19 cellular contexts compared by ENCODE assay signal in the genomic region with DNA sequence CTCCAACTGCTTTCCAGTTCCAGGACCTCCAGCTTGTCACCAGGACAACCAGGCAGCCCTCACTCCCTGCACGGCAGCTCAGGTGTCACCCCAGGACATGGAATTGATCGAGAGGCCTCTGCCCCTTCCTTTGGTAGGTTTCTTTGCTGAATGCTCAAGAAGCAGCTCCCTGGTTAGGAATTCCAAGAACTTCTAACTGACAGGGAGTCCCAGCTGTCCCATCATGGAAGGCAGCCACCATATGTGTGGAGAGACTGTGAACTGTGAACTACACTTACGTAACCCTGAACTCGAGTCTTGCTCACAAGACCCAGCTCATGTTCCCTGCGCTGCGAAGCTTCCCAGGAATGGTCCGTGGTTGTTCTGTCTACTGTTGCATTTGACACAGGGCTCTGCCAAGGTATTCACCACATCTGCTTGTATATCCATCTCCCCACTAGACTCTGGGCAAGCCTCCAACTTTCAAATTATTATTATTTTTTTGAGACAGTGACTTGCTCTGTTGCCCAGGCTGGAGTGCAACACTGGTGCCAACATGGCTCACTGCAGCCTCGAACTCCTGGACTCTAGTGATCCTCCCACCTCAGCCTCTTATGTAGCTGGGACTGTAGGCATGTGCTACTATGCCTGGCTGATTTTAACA. TPM values are rescaled to one million over a fixed set of nuclear protein-coding genes. Genes with fewer than 3 reads are reported as not detected.
A peak's percentile ranks its signal among the peaks of the same experiment; 100 is the strongest.
DNase-seq lines count a peak whose midpoint lies in the region; ATAC-seq and TF ChIP-seq lines count a peak whose summit lies in the region.
"Had no signal": no experiment of that assay in that cellular context is flagged by ENCODE, and none has a peak within 500 bp of the region (broad histone marks: within the 10 kb centered on the region; RNA-seq: fewer than 3 reads in every experiment).

No MANE protein-coding gene starts in this region.

- H3K4me3 ChIP-seq in AG10803 (ENCODE audit: low read length), result no peak overlapping the region
- no peak overlapping the region for H3K4me3 ChIP-seq in fibroblast of mammary gland (ENCODE audit: control insufficient read depth, low read depth, low read length)
- H3K4me3 ChIP-seq in trophoblast cell (ENCODE audit: low read depth, low read length), result no peak overlapping the region
- no peak overlapping the region for H3K4me3 ChIP-seq in mucosa of descending colon
- H3K4me3 ChIP-seq: SJSA1, uterus had no signal

- TF ChIP-seq CTCF in AG10803 (conservative IDR thresholded peaks at IDR 0.05; ENCODE audit: low read length), result no peak
- TF ChIP-seq CTCF in fibroblast of mammary gland (conservative IDR thresholded peaks at IDR 0.05; ENCODE audit: control insufficient read depth, insufficient read depth, low read depth, low read length), result no peak
- TF ChIP-seq CTCF in mucosa of descending colon (IDR thresholded peaks at IDR 0.05), result no peak

- H3K9me3 ChIP-seq in trophoblast cell (ENCODE audit: insufficient read depth, low read depth, low read length), result no peaks in the 10 kb centered on the region
- H3K9me3 ChIP-seq in mucosa of descending colon, result no peaks in the 10 kb centered on the region
- H3K9me3 ChIP-seq: SJSA1, uterus had no signal

- no peak overlapping the region for H3K4ac ChIP-seq in trophoblast cell (ENCODE audit: low read depth, low read length)

- no peak overlapping the region for H2BK5ac ChIP-seq in trophoblast cell (ENCODE audit: low read depth, low read length, poor library complexity)

- intact Hi-C loops in mucosa of descending colon (cut with DNase I, micrococcal nuclease), result no loop called here

- in situ Hi-C loops in G401 (cut with HindIII; ENCODE audit: low sequenced_read_pairs), result no loop called here

- H3K18ac ChIP-seq in trophoblast cell (ENCODE audit: low read length), result no peak overlapping the region

- no peak overlapping the region for H3K23ac ChIP-seq in trophoblast cell (ENCODE audit: low read length)

- peak; percentile 56 for DNase-seq in AG10803 (ENCODE audit: low read depth)
- peak; percentile 59 to 89 for DNase-seq in NCI-H446 (lab: John Stamatoyannopoulos, UW)
- peak; percentile 41 for DNase-seq in fibroblast of mammary gland (ENCODE audit: low read depth)
- DNase-seq in trophoblast cell, result peak; percentile 80 to 89
- no peak for DNase-seq in NOMO-1 treated with dmso at 0.1 percent for 144 hours (lab: John Stamatoyannopoulos, UW; ENCODE audit: unreplicated experiment)
- no peak for DNase-seq in stimulated activated CD4-positive, alpha-beta T cell treated with anti-CD3 and anti-CD28 coated beads, Interleukin-2, amount 100 ng/mL, for 48 hours
- no peak for DNase-seq in G401 (ENCODE audit: low spot score)
- no peak for DNase-seq in mucosa of descending colon
- DNase-seq: activated CD4-positive, alpha-beta T cell treated with anti-CD3 and anti-CD28 coated beads, Interleukin-2, amount 50 U/mL, for 4 hours; activated naive CD8-positive, alpha-beta T cell treated with anti-CD3 and anti-CD28 coated beads, Interleukin-2, amount 10 ng/mL, durations not matched to agents 7 days and 5 days; activated T-cell treated with anti-CD3 and anti-CD28 coated beads, Interleukin-2, amount 50 U/mL, for 24 hours; caudate nucleus; COR-L47; effector CD8-positive, alpha-beta T cell; GF-D8; HCEC 1CT; uterus had no signal

- peaks cover 6% of the 10 kb centered on the region for H3K79me1 ChIP-seq in trophoblast cell (ENCODE audit: low read length)

- no peak overlapping the region for H2AFZ ChIP-seq in trophoblast cell (ENCODE audit: insufficient read depth, low read length, poor library complexity)

- H4K91ac ChIP-seq in trophoblast cell (ENCODE audit: low read depth, low read length), result peak overlapping the region; percentile 48

- H3K9ac ChIP-seq in trophoblast cell (ENCODE audit: low read length), result no peak overlapping the region

- H3K14ac ChIP-seq in trophoblast cell (ENCODE audit: low read length), result peak overlapping the region; percentile 48

- H4K12ac ChIP-seq in trophoblast cell (ENCODE audit: low read depth, low read length), result no peak overlapping the region

- WGBS in trophoblast cell (ENCODE audit: extremely low coverage, insufficient coverage, insufficient read length), result no CpG with 5 or more reads among the region's 8 CpGs

- H3K36me3 ChIP-seq in trophoblast cell (ENCODE audit: control insufficient read depth in 1 of 2, insufficient read depth in 2 of 2, low read length in 2 of 2) (peaks cover 0 to 2% of the 10 kb centered on the region in 2 experiments), mucosa of descending colon (ENCODE audit: low read depth) (no peaks in the 10 kb centered on the region)
- H3K36me3 ChIP-seq: SJSA1, uterus had no signal

- no peak for ATAC-seq in mucosa of descending colon

- H3K4me2 ChIP-seq in trophoblast cell (ENCODE audit: low read length), result no peak overlapping the region

- H2BK120ac ChIP-seq in trophoblast cell (ENCODE audit: insufficient read depth, low read length, poor library complexity), result peak overlapping the region; percentile 23

- H3K4me1 ChIP-seq in trophoblast cell (ENCODE audit: control insufficient read depth in 1 of 2, insufficient read depth in 2 of 2, low read length in 2 of 2), result peaks cover 17 to 20% of the 10 kb centered on the region in 2 experiments
- H3K4me1 ChIP-seq in mucosa of descending colon (ENCODE audit: low read depth), result no peaks in the 10 kb centered on the region
- H3K4me1 ChIP-seq: SJSA1, uterus had no signal

- H3K79me2 ChIP-seq in trophoblast cell (ENCODE audit: control insufficient read depth, insufficient read depth, low read length, poor library complexity), result no peaks in the 10 kb centered on the region

- H3K27ac ChIP-seq in trophoblast cell (ENCODE audit: low read depth, low read length), result no peak overlapping the region
- H3K27ac ChIP-seq: SJSA1, uterus had no signal

- H2BK12ac ChIP-seq in trophoblast cell (ENCODE audit: low read length), result no peak overlapping the region

- no peak overlapping the region for H4K8ac ChIP-seq in trophoblast cell (ENCODE audit: low read depth, low read length)

- no peaks in the 10 kb centered on the region for H3K27me3 ChIP-seq in trophoblast cell (ENCODE audit: insufficient read depth, low read length)
- H3K27me3 ChIP-seq: SJSA1, uterus had no signal

- no peak overlapping the region for H2AK5ac ChIP-seq in trophoblast cell (ENCODE audit: low read length)

RNA-seq across cellular contexts. Expression of a gene that starts 35.7 kb away (rescaled TPM):
- polyA plus RNA-seq in trophoblast cell (2013), result 20.7 and 21.8 TPM in 2 replicates
- total RNA-seq in G401 (2014; rRNA removed; shearing (Covaris generic)), result 20.9 and 34.5 TPM in 2 replicates
- total RNA-seq in mucosa of descending colon, result 10 to 100 TPM; 10.9 to 25.9 (median 22.3) TPM

RNA-seq across cellular contexts. Expression of a gene that starts 35.9 kb away (rescaled TPM):
- 333 and 360 TPM in 2 replicates for polyA plus RNA-seq in trophoblast cell (2013)
- total RNA-seq in G401 (2014; rRNA removed; shearing (Covaris generic)), result 150 and 169 TPM in 2 replicates
- total RNA-seq in mucosa of descending colon, result 100 to 1,000 TPM in 2 of 3 donors, 10 to 100 TPM in 1; 70.3 to 117 (median 105) TPM

RNA-seq across cellular contexts. Expression of a gene that starts 53.2 kb away (rescaled TPM):
- polyA plus RNA-seq in trophoblast cell (2013), result 6.9 and 7.6 TPM in 2 replicates
- not detected in 2 replicates for total RNA-seq in G401 (2014; rRNA removed; shearing (Covaris generic))
- total RNA-seq in mucosa of descending colon, result 10 to 100 TPM; 11.5 to 36.3 (median 15.2) TPM
- total RNA-seq: activated naive CD8-positive, alpha-beta T cell treated with anti-CD3 and anti-CD28 coated beads, Interleukin-2, amount 10 ng/mL, durations not matched to agents 7 days and 5 days; glomerular endothelial cell; SJSA1 had no signal

Comparison
In these comparisons a context has a peak if more than half of its experiments do, and no peak if none do; other contexts are left out.
1. DNase-seq: peak in AG10803 (single experiment), NCI-H446 (2 of 2), fibroblast of mammary gland (single experiment) and trophoblast cell (2 of 2); none in NOMO-1 treated with dmso at 0.1 percent for 144 hours (single experiment), stimulated activated CD4-positive, alpha-beta T cell treated with anti-CD3 and anti-CD28 coated beads, Interleukin-2, amount 100 ng/mL, for 48 hours (0 of 2), G401 (single experiment) and mucosa of descending colon (0 of 3).
2. RNA of a gene that starts 53.2 kb away (total RNA-seq): 11.5 to 36.3 TPM in mucosa of descending colon; not detected in G401; every median in the first group is over 10 times any median in the second.